2 cellular contexts compared by ENCODE assay signal in the genomic region with DNA sequence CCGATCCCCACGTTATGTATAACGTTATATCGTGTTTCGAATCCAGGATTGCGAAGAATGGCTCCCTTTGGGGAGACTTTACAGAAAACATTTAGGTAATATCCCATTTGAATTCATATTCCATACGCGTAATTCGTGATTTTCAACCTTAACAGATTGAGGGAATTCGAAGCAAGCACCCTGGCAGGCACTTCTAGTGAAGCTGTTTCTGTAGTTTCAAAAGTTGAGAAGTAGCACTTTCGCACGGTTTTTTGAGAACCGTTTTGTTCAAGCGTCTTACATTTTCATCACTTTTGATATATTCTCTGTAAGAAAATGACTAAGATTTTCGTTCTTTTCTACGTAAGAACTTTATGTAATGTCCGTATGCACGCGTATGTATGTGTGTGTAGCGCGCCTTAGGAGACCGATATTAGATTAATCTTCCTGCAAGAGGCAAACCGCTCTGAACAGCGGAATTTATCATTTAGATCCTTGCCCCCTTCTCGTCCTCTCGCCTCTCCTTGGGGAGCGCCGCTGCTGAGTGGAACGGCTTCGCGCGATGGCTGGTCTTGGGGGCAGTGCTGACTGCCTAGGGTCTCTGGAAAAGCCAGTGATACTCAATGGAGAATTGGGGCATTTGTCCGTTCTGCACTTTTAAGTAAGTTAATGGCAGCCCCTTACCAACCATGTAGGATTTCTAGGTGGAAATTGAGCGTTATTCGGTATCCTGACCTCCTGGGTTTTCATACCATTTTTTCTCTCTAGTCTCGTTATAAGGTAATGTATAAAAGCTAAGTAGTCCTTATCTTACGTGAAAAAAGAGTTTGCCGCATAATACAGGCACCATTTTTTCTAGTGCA.
A peak's percentile ranks its signal among the peaks of the same experiment; 100 is the strongest.
TF ChIP-seq lines count a peak whose summit lies in the region.

No MANE protein-coding gene starts in this region.

TF ChIP-seq in endothelial cell of umbilical vein, 7 proteins besides CTCF, POLR2A, EP300 and RAD21 (continued from another document):
- no peak for TF ChIP-seq POLR2AphosphoS5 (IDR thresholded peaks at IDR 0.05; ENCODE audit: insufficient read depth, low read depth, low read length)
- TF ChIP-seq EZH2 (IDR thresholded peaks at IDR 0.05; ENCODE audit: borderline replicate concordance, low read depth, low read length, severe bottlenecking) = no peak
- no peak for TF ChIP-seq FOS (IDR thresholded peaks at IDR 0.05; ENCODE audit: borderline replicate concordance, insufficient read depth, low read length)
- TF ChIP-seq, protein P1, sequence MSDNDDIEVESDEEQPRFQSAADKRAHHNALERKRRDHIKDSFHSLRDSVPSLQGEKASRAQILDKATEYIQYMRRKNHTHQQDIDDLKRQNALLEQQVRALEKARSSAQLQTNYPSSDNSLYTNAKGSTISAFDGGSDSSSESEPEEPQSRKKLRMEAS (IDR thresholded peaks at IDR 0.05; ENCODE audit: insufficient read depth, insufficient read length) = no peak
- no peak for TF ChIP-seq JUN (IDR thresholded peaks at IDR 0.05; ENCODE audit: borderline replicate concordance, insufficient read depth, insufficient read length, low read depth)
- TF ChIP-seq GATA2 (IDR thresholded peaks at IDR 0.05; ENCODE audit: insufficient read depth, insufficient read length, low read depth, low read length) = no peak

TF ChIP-seq in neural cell, 6 proteins besides CTCF, POLR2A, EP300 and RAD21 (continued from another document):
- TF ChIP-seq, protein P2, sequence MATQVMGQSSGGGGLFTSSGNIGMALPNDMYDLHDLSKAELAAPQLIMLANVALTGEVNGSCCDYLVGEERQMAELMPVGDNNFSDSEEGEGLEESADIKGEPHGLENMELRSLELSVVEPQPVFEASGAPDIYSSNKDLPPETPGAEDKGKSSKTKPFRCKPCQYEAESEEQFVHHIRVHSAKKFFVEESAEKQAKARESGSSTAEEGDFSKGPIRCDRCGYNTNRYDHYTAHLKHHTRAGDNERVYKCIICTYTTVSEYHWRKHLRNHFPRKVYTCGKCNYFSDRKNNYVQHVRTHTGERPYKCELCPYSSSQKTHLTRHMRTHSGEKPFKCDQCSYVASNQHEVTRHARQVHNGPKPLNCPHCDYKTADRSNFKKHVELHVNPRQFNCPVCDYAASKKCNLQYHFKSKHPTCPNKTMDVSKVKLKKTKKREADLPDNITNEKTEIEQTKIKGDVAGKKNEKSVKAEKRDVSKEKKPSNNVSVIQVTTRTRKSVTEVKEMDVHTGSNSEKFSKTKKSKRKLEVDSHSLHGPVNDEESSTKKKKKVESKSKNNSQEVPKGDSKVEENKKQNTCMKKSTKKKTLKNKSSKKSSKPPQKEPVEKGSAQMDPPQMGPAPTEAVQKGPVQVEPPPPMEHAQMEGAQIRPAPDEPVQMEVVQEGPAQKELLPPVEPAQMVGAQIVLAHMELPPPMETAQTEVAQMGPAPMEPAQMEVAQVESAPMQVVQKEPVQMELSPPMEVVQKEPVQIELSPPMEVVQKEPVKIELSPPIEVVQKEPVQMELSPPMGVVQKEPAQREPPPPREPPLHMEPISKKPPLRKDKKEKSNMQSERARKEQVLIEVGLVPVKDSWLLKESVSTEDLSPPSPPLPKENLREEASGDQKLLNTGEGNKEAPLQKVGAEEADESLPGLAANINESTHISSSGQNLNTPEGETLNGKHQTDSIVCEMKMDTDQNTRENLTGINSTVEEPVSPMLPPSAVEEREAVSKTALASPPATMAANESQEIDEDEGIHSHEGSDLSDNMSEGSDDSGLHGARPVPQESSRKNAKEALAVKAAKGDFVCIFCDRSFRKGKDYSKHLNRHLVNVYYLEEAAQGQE (IDR thresholded peaks at IDR 0.05; ENCODE audit: borderline replicate concordance) = no peak
- no peak for TF ChIP-seq MXI1 (conservative IDR thresholded peaks at IDR 0.05; ENCODE audit: poor library complexity, severe bottlenecking)
- TF ChIP-seq POLR2AphosphoS5 (IDR thresholded peaks at IDR 0.05) = peak; percentile 38
